In genomic region chr16:77963185-77964044, GRCh38 we compare ENCODE assay signal across 1 cellular context.
TF ChIP-seq lines count a peak whose summit lies in the region.

No MANE protein-coding gene starts in this region.

TF ChIP-seq in GM12878, 131 proteins besides CTCF, POLR2A, EP300 and RAD21 (continued from another document):
- TF ChIP-seq PAX5 (IDR thresholded peaks at IDR 0.05; ENCODE audit: borderline replicate concordance, low read depth, low read length) (no peak), RELA (IDR thresholded peaks at IDR 0.05; ENCODE audit: borderline replicate concordance, partially characterized antibody) (no peak), RUNX3 (IDR thresholded peaks at IDR 0.05; ENCODE audit: low read length) (peak; percentile 82), HDAC6 (IDR thresholded peaks at IDR 0.05; ENCODE audit: unreplicated experiment) (no peak), POLR2AphosphoS5 (IDR thresholded peaks at IDR 0.05; ENCODE audit: low read length) (peak; percentile 49; the same call in 1 of the 2 replicates), TCF12 (IDR thresholded peaks at IDR 0.05; ENCODE audit: low read depth, low read length) (0 out of 2 replicates have a peak, but pooled peaks have one; percentile 2), STAT3 (IDR thresholded peaks at IDR 0.05; ENCODE audit: low read depth, low read length) (no peak), SUPT20H (IDR thresholded peaks at IDR 0.05; ENCODE audit: borderline replicate concordance, control insufficient read depth, low read depth, low read length) (no peak), PML (IDR thresholded peaks at IDR 0.05; ENCODE audit: low read length) (0 out of 2 replicates have a peak, but pooled peaks have one; percentile 32), IKZF2 (IDR thresholded peaks at IDR 0.05) (0 out of 4 replicates have a peak, but pooled peaks have one; percentile 16 to 22), CBX5 (IDR thresholded peaks at IDR 0.05; ENCODE audit: low read depth) (0 out of 2 replicates have a peak, but pooled peaks have one; percentile 11), CREM (IDR thresholded peaks at IDR 0.05; ENCODE audit: low read depth) (peak; percentile 55), EED (IDR thresholded peaks at IDR 0.05; ENCODE audit: low read depth) (peak; percentile 54), PKNOX1 (IDR thresholded peaks at IDR 0.05) (0 out of 2 replicates have a peak, but pooled peaks have one; percentile 7), ATF2 (IDR thresholded peaks at IDR 0.05; ENCODE audit: low read length) (peak; percentile 75), FOXM1 (IDR thresholded peaks at IDR 0.05; ENCODE audit: low read depth, low read length) (peak; percentile 84), SKIL (IDR thresholded peaks at IDR 0.05; ENCODE audit: low read depth, poor library complexity, severe bottlenecking) (peak; percentile 61), DPF2 (IDR thresholded peaks at IDR 0.05) (no peak), SMARCA5 (IDR thresholded peaks at IDR 0.05) (no peak), CBFB (IDR thresholded peaks at IDR 0.05; ENCODE audit: low read depth) (peak; percentile 55; the same call in 1 of the 2 replicates), RELB (IDR thresholded peaks at IDR 0.05; ENCODE audit: low read depth) (0 out of 2 replicates have a peak, but pooled peaks have one; percentile 15), ATF7 (IDR thresholded peaks at IDR 0.05; ENCODE audit: low read depth) (no peak), JUNB (IDR thresholded peaks at IDR 0.05) (peak; percentile 86), ZNF217 (IDR thresholded peaks at IDR 0.05) (no peak), SRF (IDR thresholded peaks at IDR 0.05; ENCODE audit: low read depth in 2 of 2, low read length in 2 of 2) (no peak), MTA3 (IDR thresholded peaks at IDR 0.05; ENCODE audit: borderline replicate concordance, low read length) (peak; percentile 61; the same call in 1 of the 2 replicates), NFIC (IDR thresholded peaks at IDR 0.05; ENCODE audit: low read depth, low read length) (peak; percentile 83), ZNF274 (IDR thresholded peaks at IDR 0.05; ENCODE audit: insufficient read depth, insufficient read length) (no peak)
- TF ChIP-seq, protein P1, sequence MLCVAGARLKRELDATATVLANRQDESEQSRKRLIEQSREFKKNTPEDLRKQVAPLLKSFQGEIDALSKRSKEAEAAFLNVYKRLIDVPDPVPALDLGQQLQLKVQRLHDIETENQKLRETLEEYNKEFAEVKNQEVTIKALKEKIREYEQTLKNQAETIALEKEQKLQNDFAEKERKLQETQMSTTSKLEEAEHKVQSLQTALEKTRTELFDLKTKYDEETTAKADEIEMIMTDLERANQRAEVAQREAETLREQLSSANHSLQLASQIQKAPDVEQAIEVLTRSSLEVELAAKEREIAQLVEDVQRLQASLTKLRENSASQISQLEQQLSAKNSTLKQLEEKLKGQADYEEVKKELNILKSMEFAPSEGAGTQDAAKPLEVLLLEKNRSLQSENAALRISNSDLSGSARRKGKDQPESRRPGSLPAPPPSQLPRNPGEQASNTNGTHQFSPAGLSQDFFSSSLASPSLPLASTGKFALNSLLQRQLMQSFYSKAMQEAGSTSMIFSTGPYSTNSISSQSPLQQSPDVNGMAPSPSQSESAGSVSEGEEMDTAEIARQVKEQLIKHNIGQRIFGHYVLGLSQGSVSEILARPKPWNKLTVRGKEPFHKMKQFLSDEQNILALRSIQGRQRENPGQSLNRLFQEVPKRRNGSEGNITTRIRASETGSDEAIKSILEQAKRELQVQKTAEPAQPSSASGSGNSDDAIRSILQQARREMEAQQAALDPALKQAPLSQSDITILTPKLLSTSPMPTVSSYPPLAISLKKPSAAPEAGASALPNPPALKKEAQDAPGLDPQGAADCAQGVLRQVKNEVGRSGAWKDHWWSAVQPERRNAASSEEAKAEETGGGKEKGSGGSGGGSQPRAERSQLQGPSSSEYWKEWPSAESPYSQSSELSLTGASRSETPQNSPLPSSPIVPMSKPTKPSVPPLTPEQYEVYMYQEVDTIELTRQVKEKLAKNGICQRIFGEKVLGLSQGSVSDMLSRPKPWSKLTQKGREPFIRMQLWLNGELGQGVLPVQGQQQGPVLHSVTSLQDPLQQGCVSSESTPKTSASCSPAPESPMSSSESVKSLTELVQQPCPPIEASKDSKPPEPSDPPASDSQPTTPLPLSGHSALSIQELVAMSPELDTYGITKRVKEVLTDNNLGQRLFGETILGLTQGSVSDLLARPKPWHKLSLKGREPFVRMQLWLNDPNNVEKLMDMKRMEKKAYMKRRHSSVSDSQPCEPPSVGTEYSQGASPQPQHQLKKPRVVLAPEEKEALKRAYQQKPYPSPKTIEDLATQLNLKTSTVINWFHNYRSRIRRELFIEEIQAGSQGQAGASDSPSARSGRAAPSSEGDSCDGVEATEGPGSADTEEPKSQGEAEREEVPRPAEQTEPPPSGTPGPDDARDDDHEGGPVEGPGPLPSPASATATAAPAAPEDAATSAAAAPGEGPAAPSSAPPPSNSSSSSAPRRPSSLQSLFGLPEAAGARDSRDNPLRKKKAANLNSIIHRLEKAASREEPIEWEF (IDR thresholded peaks at IDR 0.05; ENCODE audit: insufficient replicate concordance, low read depth, low read length): no peak
- TF ChIP-seq, protein P2, sequence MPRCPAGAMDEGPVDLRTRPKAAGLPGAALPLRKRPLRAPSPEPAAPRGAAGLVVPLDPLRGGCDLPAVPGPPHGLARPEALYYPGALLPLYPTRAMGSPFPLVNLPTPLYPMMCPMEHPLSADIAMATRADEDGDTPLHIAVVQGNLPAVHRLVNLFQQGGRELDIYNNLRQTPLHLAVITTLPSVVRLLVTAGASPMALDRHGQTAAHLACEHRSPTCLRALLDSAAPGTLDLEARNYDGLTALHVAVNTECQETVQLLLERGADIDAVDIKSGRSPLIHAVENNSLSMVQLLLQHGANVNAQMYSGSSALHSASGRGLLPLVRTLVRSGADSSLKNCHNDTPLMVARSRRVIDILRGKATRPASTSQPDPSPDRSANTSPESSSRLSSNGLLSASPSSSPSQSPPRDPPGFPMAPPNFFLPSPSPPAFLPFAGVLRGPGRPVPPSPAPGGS (IDR thresholded peaks at IDR 0.05; ENCODE audit: borderline replicate concordance, insufficient read depth, low read depth, low read length, poor library complexity, severe bottlenecking): peak; percentile 92
- TF ChIP-seq, protein P3, sequence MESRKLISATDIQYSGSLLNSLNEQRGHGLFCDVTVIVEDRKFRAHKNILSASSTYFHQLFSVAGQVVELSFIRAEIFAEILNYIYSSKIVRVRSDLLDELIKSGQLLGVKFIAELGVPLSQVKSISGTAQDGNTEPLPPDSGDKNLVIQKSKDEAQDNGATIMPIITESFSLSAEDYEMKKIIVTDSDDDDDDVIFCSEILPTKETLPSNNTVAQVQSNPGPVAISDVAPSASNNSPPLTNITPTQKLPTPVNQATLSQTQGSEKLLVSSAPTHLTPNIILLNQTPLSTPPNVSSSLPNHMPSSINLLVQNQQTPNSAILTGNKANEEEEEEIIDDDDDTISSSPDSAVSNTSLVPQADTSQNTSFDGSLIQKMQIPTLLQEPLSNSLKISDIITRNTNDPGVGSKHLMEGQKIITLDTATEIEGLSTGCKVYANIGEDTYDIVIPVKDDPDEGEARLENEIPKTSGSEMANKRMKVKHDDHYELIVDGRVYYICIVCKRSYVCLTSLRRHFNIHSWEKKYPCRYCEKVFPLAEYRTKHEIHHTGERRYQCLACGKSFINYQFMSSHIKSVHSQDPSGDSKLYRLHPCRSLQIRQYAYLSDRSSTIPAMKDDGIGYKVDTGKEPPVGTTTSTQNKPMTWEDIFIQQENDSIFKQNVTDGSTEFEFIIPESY (IDR thresholded peaks at IDR 0.05): no peak
TF ChIP-seq in GM12878: peak in this region for 23.
